23 cellular contexts compared by ENCODE assay signal in the genomic region with DNA sequence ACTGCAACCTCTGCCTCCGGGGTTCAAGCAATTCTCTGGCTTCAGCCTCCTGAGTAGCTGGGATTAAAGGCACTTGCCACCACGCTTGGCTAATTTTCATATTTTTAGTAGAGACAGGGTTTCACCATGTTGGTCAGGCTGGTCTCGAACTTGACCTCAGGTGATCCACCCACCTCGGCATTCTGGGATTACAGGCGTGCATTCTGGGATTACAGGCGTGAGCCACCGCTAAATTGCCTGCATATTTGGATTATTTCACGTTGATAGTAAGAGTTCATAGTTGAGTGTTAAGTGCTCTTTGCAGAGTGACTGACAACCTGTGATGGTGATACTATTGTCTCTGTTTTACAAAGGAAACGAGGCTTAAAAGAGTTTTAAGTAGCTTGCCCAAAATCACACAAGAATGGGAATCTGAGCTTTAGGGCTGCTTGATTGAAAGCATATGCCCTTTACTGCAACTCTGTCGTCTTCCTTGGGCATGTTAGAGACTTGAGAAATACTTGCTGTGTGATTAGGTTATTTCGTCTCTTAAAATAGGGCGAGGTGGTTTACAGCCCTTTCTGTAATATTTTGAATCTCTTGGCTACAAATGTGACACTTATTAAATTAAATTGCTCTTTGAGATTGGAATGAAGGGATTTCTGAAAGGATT. TPM values are rescaled to one million over a fixed set of nuclear protein-coding genes. Genes with fewer than 3 reads are reported as not detected.
DNase-seq lines count a peak whose midpoint lies in the region; ATAC-seq and TF ChIP-seq lines count a peak whose summit lies in the region.
"Had no signal": no experiment of that assay in that cellular context is flagged by ENCODE, and none has a peak within 500 bp of the region (broad histone marks: within the 10 kb centered on the region; RNA-seq: fewer than 3 reads in every experiment).

No MANE protein-coding gene starts in this region.

- TF ChIP-seq CTCF in endodermal cell (conservative IDR thresholded peaks at IDR 0.05) (no peak), progenitor cell of endocrine pancreas (IDR thresholded peaks at IDR 0.05; ENCODE audit: unreplicated experiment) (no peak)

- H3K4me1 Mint-ChIP-seq in activated T-cell treated with anti-CD3 and anti-CD28 coated beads, Interleukin-2, amount 50 U/mL, for 4 hours (ENCODE audit: low read depth): peaks cover 88% of the 10 kb centered on the region
- H3K4me1 Mint-ChIP-seq in endodermal cell (peaks cover 46% of the 10 kb centered on the region), progenitor cell of endocrine pancreas (ENCODE audit: low read depth) (peaks cover 25% of the 10 kb centered on the region)

- H3K27me3 Mint-ChIP-seq in activated T-cell treated with anti-CD3 and anti-CD28 coated beads, Interleukin-2, amount 50 U/mL, for 4 hours (ENCODE audit: low read depth): no peaks in the 10 kb centered on the region
- H3K27me3 Mint-ChIP-seq in endodermal cell (ENCODE audit: insufficient read depth) (no peaks in the 10 kb centered on the region), progenitor cell of endocrine pancreas (no peaks in the 10 kb centered on the region)
- H3K27me3 Mint-ChIP-seq: activated CD8-positive, alpha-beta memory T cell treated with anti-CD3 and anti-CD28 coated beads, Interleukin-2, amount 10 ng/mL, durations not matched to agents 7 days and 5 days had no signal

- H3K36me3 Mint-ChIP-seq in activated T-cell treated with anti-CD3 and anti-CD28 coated beads, Interleukin-2, amount 50 U/mL, for 4 hours (ENCODE audit: insufficient read depth): peaks cover 29% of the 10 kb centered on the region
- H3K36me3 Mint-ChIP-seq in endodermal cell (ENCODE audit: low read depth) (peaks cover 31% of the 10 kb centered on the region), progenitor cell of endocrine pancreas (ENCODE audit: insufficient read depth) (peaks cover 11% of the 10 kb centered on the region)

- no peak for DNase-seq in activated T-cell treated with anti-CD3 and anti-CD28 coated beads, Interleukin-2, amount 50 U/mL, for 4 hours
- DNase-seq in activated T-cell treated with anti-CD3 and anti-CD28 coated beads, Interleukin-2, amount 50 U/mL, for 1 hour: no peak
- peak; percentile 17 for DNase-seq in SK-N-DZ (ENCODE audit: low spot score)
- DNase-seq in endodermal cell: no peak
- DNase-seq in progenitor cell of endocrine pancreas (ENCODE audit: low spot score, unreplicated experiment): no peak
- no peak for DNase-seq in COR-L47 (lab: John Stamatoyannopoulos, UW)
- no peak for DNase-seq in NCI-H82 (lab: John Stamatoyannopoulos, UW)
- DNase-seq: ACHN; activated CD8-positive, alpha-beta memory T cell treated with anti-CD3 and anti-CD28 coated beads, Interleukin-2, amount 10 ng/mL, durations not matched to agents 7 days and 5 days; Caco-2; EL; HFFc6; NCI-H1436; NCI-H226; NK-92 treated with Interleukin-12 subunit alpha and Interleukin-12 subunit beta, amount 100 ng/mL, for 24 hours; nucleus accumbens; sigmoid colon; stimulated activated CD4-positive, alpha-beta T cell treated with anti-CD3 and anti-CD28 coated beads, Interleukin-2, amount 100 ng/mL, for 24 hours; T-helper 1 cell; WERI-Rb-1 had no signal

- H3K9me3 Mint-ChIP-seq in activated T-cell treated with anti-CD3 and anti-CD28 coated beads, Interleukin-2, amount 50 U/mL, for 4 hours: no peaks in the 10 kb centered on the region
- peaks cover 2% of the 10 kb centered on the region for H3K9me3 Mint-ChIP-seq in endodermal cell
- no peaks in the 10 kb centered on the region for H3K9me3 Mint-ChIP-seq in progenitor cell of endocrine pancreas (ENCODE audit: low read depth)
- H3K9me3 Mint-ChIP-seq: HFFc6 had no signal

- 76 to 78% methylated on average over 11 to 12 of the region's 12 CpGs for WGBS in endodermal cell (ENCODE audit: insufficient coverage in 1 of 2, insufficient read length in 1 of 2), 2 experiments

- H3K9ac ChIP-seq in endodermal cell (ENCODE audit: extremely low read depth, low read length, poor library complexity, severe bottlenecking): no peak overlapping the region

- H3K4me3 ChIP-seq in endodermal cell (ENCODE audit: low read length): peak overlapping the region; percentile 12
- H3K4me3 ChIP-seq: sigmoid colon had no signal

- H3K9me3 ChIP-seq in endodermal cell (ENCODE audit: control insufficient read depth, low read length): no peaks in the 10 kb centered on the region
- H3K9me3 ChIP-seq: Caco-2, sigmoid colon had no signal

- peaks cover 7% of the 10 kb centered on the region for H3K4me1 ChIP-seq in endodermal cell (ENCODE audit: control insufficient read depth, insufficient read depth, low read length)
- H3K4me1 ChIP-seq: Caco-2 had no signal

- peaks cover 46% of the 10 kb centered on the region for H3K36me3 ChIP-seq in endodermal cell (ENCODE audit: control insufficient read depth, insufficient read depth, low read length)
- H3K36me3 ChIP-seq: sigmoid colon had no signal

- no peaks in the 10 kb centered on the region for H3K27me3 ChIP-seq in endodermal cell (ENCODE audit: control insufficient read depth, insufficient read depth, low read length, poor library complexity, severe bottlenecking)
- H3K27me3 ChIP-seq: sigmoid colon had no signal

- H3K4me3 Mint-ChIP-seq in activated T-cell treated with anti-CD3 and anti-CD28 coated beads, Interleukin-2, amount 50 U/mL, for 4 hours: peak overlapping the region; percentile 32
- no peak overlapping the region for H3K4me3 Mint-ChIP-seq in endodermal cell
- no peak overlapping the region for H3K4me3 Mint-ChIP-seq in progenitor cell of endocrine pancreas (ENCODE audit: low read depth)
- H3K4me3 Mint-ChIP-seq: activated CD8-positive, alpha-beta memory T cell treated with anti-CD3 and anti-CD28 coated beads, Interleukin-2, amount 10 ng/mL, durations not matched to agents 7 days and 5 days; HFFc6; mesothelial cell of epicardium had no signal

- no peak overlapping the region for H3K27ac ChIP-seq in endodermal cell (ENCODE audit: low read depth, low read length)
- H3K27ac ChIP-seq: RWPE1, sigmoid colon, WERI-Rb-1 had no signal

- peak overlapping the region; percentile 64 for H3K27ac Mint-ChIP-seq in endodermal cell
- H3K27ac Mint-ChIP-seq in progenitor cell of endocrine pancreas: peak overlapping the region; percentile 39
- H3K27ac Mint-ChIP-seq: activated CD8-positive, alpha-beta memory T cell treated with anti-CD3 and anti-CD28 coated beads, Interleukin-2, amount 10 ng/mL, durations not matched to agents 7 days and 5 days; HFFc6 had no signal

- ATAC-seq in activated T-cell treated with anti-CD3 and anti-CD28 coated beads, Interleukin-2, amount 50 U/mL, for 4 hours: no peak
- ATAC-seq in GM21447 (IDR thresholded peaks at IDR 0.05; ENCODE audit: unreplicated experiment): no peak
- ATAC-seq: activated CD8-positive, alpha-beta memory T cell treated with anti-CD3 and anti-CD28 coated beads, Interleukin-2, amount 10 ng/mL, durations not matched to agents 7 days and 5 days had no signal

RNA-seq across cellular contexts. Expression of a gene that starts 12.4 kb away (rescaled TPM):
- 100 to 1,000 TPM; 218 to 249 (median 235) TPM for total RNA-seq in activated T-cell treated with anti-CD3 and anti-CD28 coated beads, Interleukin-2, amount 50 U/mL, for 4 hours
- 143 and 173 TPM in 2 replicates for polyA plus RNA-seq in SK-N-DZ (2014; cell fraction: cytosol; rRNA removed)
- polyA plus RNA-seq in SK-N-DZ (2014; cell fraction: nucleus; rRNA removed): 55.2 and 70.2 TPM in 2 replicates
- 100 to 1,000 TPM; 274 to 283 TPM for total RNA-seq in endodermal cell
- polyA plus RNA-seq in endodermal cell (2013, experiment 1 of 2): 237 TPM
- 233 TPM for polyA plus RNA-seq in endodermal cell (2013, experiment 2 of 2)
- total RNA-seq in progenitor cell of endocrine pancreas: 287 and 288 TPM in 2 replicates
